7 cellular contexts compared by ENCODE assay signal in genomic region chr10:80455461-80456345, GRCh38. TPM values are rescaled to one million over a fixed set of nuclear protein-coding genes. Genes with fewer than 3 reads are reported as not detected.
DNase-seq lines count a peak whose midpoint lies in the region; FAIRE-seq and TF ChIP-seq lines count a peak whose summit lies in the region.

No MANE protein-coding gene starts in this region.

- no peaks in the 10 kb centered on the region for H3K27me3 Mint-ChIP-seq in activated naive CD8-positive, alpha-beta T cell

- DNase-seq in stomach, result no peak
- no peak for DNase-seq in RCC 7860 (ENCODE audit: low spot score)
- no peak for DNase-seq in kidney tubule cell (ENCODE audit: low spot score)
- no peak for DNase-seq in NCI-H1436 (lab: John Stamatoyannopoulos, UW)

- 44 to 54% (median 49%) methylated on average over 13 of the region's 13 CpGs for WGBS in stomach, 5 donors

- peaks cover 5% of the 10 kb centered on the region; the same call in 1 of the 2 replicates for H3K27me3 ChIP-seq in HUES48 (ENCODE audit: control insufficient read depth, insufficient read depth, low read length)
- H3K27me3 ChIP-seq in stomach, result no peaks in the 10 kb centered on the region

- peak overlapping the region; percentile 100 for H3K27ac Mint-ChIP-seq in activated naive CD8-positive, alpha-beta T cell

- no peaks in the 10 kb centered on the region for H3K36me3 Mint-ChIP-seq in activated naive CD8-positive, alpha-beta T cell

- no peak for TF ChIP-seq EP300 in stomach (IDR thresholded peaks at IDR 0.05)

- no peak overlapping the region for H3K9ac ChIP-seq in HUES48 (ENCODE audit: low read depth, low read length)

- no peaks in the 10 kb centered on the region for H3K36me3 ChIP-seq in HUES48 (ENCODE audit: control insufficient read depth, insufficient read depth, low read length)
- no peaks in the 10 kb centered on the region for H3K36me3 ChIP-seq in stomach

- no peak for TF ChIP-seq POLR2A in stomach (IDR thresholded peaks at IDR 0.05)

- H3K4me1 Mint-ChIP-seq in activated naive CD8-positive, alpha-beta T cell (ENCODE audit: low read depth), result peaks cover 57% of the 10 kb centered on the region

- H3K9me3 Mint-ChIP-seq in activated naive CD8-positive, alpha-beta T cell (ENCODE audit: low read depth), result no peaks in the 10 kb centered on the region

- FAIRE-seq in RCC 7860 (lab: Jason Lieb, UNC), result no peak

- TF ChIP-seq CTCF in stomach (IDR thresholded peaks at IDR 0.05), result no peak

- peak overlapping the region; percentile 95 for H3K4me3 Mint-ChIP-seq in activated naive CD8-positive, alpha-beta T cell

- intact Hi-C loops in stomach (cut with DNase I; ENCODE audit: low total_unique reads), result no loop called here

- H3K9me3 ChIP-seq in HUES48 (ENCODE audit: control insufficient read depth, insufficient read depth, low read length) (no peaks in the 10 kb centered on the region), iPS-18c (ENCODE audit: control insufficient read depth, insufficient read depth, low read length) (peaks cover 4% of the 10 kb centered on the region), stomach (no peaks in the 10 kb centered on the region)

- peaks cover 42% of the 10 kb centered on the region for H3K4me1 ChIP-seq in HUES48 (ENCODE audit: control insufficient read depth, insufficient read depth, low read length)
- peaks cover 57 to 71% (median 69%) of the 10 kb centered on the region in 4 donors for H3K4me1 ChIP-seq in stomach

- no peak overlapping the region for H3K27ac ChIP-seq in HUES48 (ENCODE audit: low read depth, low read length)
- peak overlapping the region; percentile 97 to 99 (median 98) for H3K27ac ChIP-seq in stomach

- H3K4me3 ChIP-seq in HUES48 (ENCODE audit: low read depth, low read length), result peak overlapping the region; percentile 82
- H3K4me3 ChIP-seq in iPS-18c (ENCODE audit: insufficient read depth, low read depth, low read length), result peak overlapping the region; percentile 87
- peak overlapping the region; percentile 83 to 99 (median 90) for H3K4me3 ChIP-seq in stomach

RNA-seq across cellular contexts. Expression of gene TSPAN14, which starts 1.6 kb away (rescaled TPM):
- total RNA-seq in stomach, result 10 to 100 TPM; 24.4 to 82.6 (median 42.9) TPM
- 10 to 100 TPM in 2 of 3 donors, 1 to 10 TPM in 1; 7.0 to 21.5 (median 13.7) TPM for polyA plus RNA-seq in stomach

RNA-seq across cellular contexts. Expression of gene PRXL2A, which starts 47.4 kb away (rescaled TPM):
- 10 to 100 TPM in 4 of 5 donors, 1 to 10 TPM in 1; 6.7 to 56.8 (median 16.2) TPM for total RNA-seq in stomach
- 10 to 100 TPM; 16.2 to 36.3 (median 19.4) TPM for polyA plus RNA-seq in stomach
